In the genomic region with DNA sequence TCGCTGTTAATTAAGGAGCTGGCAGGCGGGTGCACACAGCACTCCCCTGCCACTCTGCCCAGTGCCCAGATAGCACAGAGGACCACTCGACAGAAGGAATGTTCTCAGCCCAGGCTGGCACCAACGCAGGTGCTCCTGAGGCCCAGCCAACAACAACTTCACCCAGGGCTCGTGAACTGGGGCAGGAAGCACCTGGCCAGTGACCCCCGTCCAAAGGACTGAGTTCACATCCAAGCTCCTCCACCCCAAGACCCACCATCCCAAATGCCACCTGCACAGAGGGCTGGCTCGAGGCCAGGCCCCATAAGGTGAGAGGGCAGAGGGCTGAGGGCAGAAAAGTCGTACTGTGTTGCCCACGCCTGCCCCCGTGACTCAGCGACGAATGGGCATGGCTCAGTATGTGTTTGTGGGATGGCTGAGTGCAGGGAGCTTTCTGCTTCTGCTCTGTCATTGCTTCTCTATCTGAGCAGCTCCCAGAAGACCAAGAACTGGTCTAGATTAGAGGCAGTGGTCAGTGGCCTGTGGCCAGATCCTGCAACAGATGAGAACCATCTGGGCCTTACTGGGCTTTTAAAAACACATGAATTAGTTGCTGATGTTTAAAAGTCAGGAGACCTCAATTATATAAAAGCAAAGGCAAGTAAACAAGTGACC, we compare ENCODE assay signal across 8 cellular contexts.
A peak's percentile ranks its signal among the peaks of the same experiment; 100 is the strongest.
DNase-seq lines count a peak whose midpoint lies in the region; ATAC-seq and TF ChIP-seq lines count a peak whose summit lies in the region.

No MANE protein-coding gene starts in this region.

- peaks cover 39 to 58% (median 54%) of the 10 kb centered on the region in 4 donors for H3K4me1 ChIP-seq in upper lobe of left lung

- peak in 1 of 4 donors; percentile 34 for TF ChIP-seq POLR2A in upper lobe of left lung (IDR thresholded peaks at IDR 0.05)

- H3K27ac ChIP-seq in upper lobe of left lung, result peak overlapping the region; percentile 88 to 96 (median 93)

- TF ChIP-seq EP300 in upper lobe of left lung (IDR thresholded peaks at IDR 0.05), result peak in 1 of 4 donors; percentile 74

- H3K27me3 Mint-ChIP-seq in natural killer cell treated with Interleukin-12 subunit alpha and Interleukin-12 subunit beta and Interleukin-15 and Interleukin-18, amount 100 ng/mL, for 72 hours, result no peaks in the 10 kb centered on the region

- H3K4me3 ChIP-seq in upper lobe of left lung, result no peak overlapping the region

- no peaks in the 10 kb centered on the region for H3K9me3 Mint-ChIP-seq in natural killer cell treated with Interleukin-12 subunit alpha and Interleukin-12 subunit beta and Interleukin-15 and Interleukin-18, amount 100 ng/mL, for 72 hours

- H3K4me1 Mint-ChIP-seq in natural killer cell treated with Interleukin-12 subunit alpha and Interleukin-12 subunit beta and Interleukin-15 and Interleukin-18, amount 100 ng/mL, for 72 hours (ENCODE audit: low read depth in 2 of 2), result peaks cover 55 to 56% of the 10 kb centered on the region in 2 donors

- ATAC-seq in natural killer cell treated with Interleukin-12 subunit alpha and Interleukin-12 subunit beta and Interleukin-15 and Interleukin-18, amount 100 ng/mL, for 72 hours, result peak; percentile 70 to 73
- ATAC-seq in upper lobe of left lung (ENCODE audit: low FRiP score in 2 of 2), result peak; percentile 84 to 87
- ATAC-seq in HG03159 (IDR thresholded peaks at IDR 0.05; ENCODE audit: unreplicated experiment), result no peak
- ATAC-seq in GM21717 (IDR thresholded peaks at IDR 0.05; ENCODE audit: unreplicated experiment), result no peak

- peak overlapping the region; percentile 87 for H3K4me3 Mint-ChIP-seq in natural killer cell treated with Interleukin-12 subunit alpha and Interleukin-12 subunit beta and Interleukin-15 and Interleukin-18, amount 100 ng/mL, for 72 hours

- TF ChIP-seq CTCF in upper lobe of left lung (IDR thresholded peaks at IDR 0.05), result peak in 1 of 6 experiments; percentile 21

- H3K36me3 ChIP-seq in upper lobe of left lung, result peaks cover 0 to 55% (median 28%) of the 10 kb centered on the region in 4 donors

- no peaks in the 10 kb centered on the region for H3K27me3 ChIP-seq in upper lobe of left lung

- peaks cover 9% of the 10 kb centered on the region for H3K36me3 Mint-ChIP-seq in natural killer cell treated with Interleukin-12 subunit alpha and Interleukin-12 subunit beta and Interleukin-15 and Interleukin-18, amount 100 ng/mL, for 72 hours

- H3K9me3 ChIP-seq in upper lobe of left lung, result no peaks in the 10 kb centered on the region

- H3K27ac Mint-ChIP-seq in natural killer cell treated with Interleukin-12 subunit alpha and Interleukin-12 subunit beta and Interleukin-15 and Interleukin-18, amount 100 ng/mL, for 72 hours, result peak overlapping the region; percentile 91

- WGBS in upper lobe of left lung, 2 donors, result 22 to 24% methylated on average over 7 to 12 of the region's 12 CpGs

- DNase-seq in NCI-H1694 treated with DMSO at 0.1 percent for 48 hours (lab: John Stamatoyannopoulos, UW) (peak; percentile 15), NCI-H1694 (lab: John Stamatoyannopoulos, UW) (no peak), epidermal melanocyte (ENCODE audit: insufficient read length, low spot score) (peak; percentile 79), upper lobe of left lung (peak; percentile 72 to 91)
- DNase-seq in activated CD8-positive, alpha-beta memory T cell treated with anti-CD3 and anti-CD28 coated beads for 24 hours, result peak; percentile 77
- DNase-seq in natural killer cell treated with Interleukin-12 subunit alpha and Interleukin-12 subunit beta and Interleukin-15 and Interleukin-18, amount 100 ng/mL, for 72 hours (ENCODE audit: low spot score), result peak; percentile 77

Comparison
In these comparisons a context has a peak if more than half of its experiments do, and no peak if none do; other contexts are left out.
1. ATAC-seq: peak in natural killer cell treated with Interleukin-12 subunit alpha and Interleukin-12 subunit beta and Interleukin-15 and Interleukin-18, amount 100 ng/mL, for 72 hours (2 of 2) and upper lobe of left lung (2 of 2); none in HG03159 (single experiment) and GM21717 (single experiment).